In genomic region chr12:87556985-87557384, GRCh38 we compare ENCODE assay signal across 24 cellular contexts.
DNase-seq lines count a peak whose midpoint lies in the region; ATAC-seq and TF ChIP-seq lines count a peak whose summit lies in the region.
"Had no signal": no experiment of that assay in that cellular context is flagged by ENCODE, and none has a peak within 500 bp of the region (broad histone marks: within the 10 kb centered on the region; RNA-seq: fewer than 3 reads in every experiment).

No MANE protein-coding gene starts in this region.

- H4K8ac ChIP-seq in trophoblast cell (ENCODE audit: low read depth, low read length), result no peak overlapping the region

- H3K36me3 ChIP-seq in right lobe of liver (no peaks in the 10 kb centered on the region), trophoblast cell (ENCODE audit: control insufficient read depth in 1 of 2, insufficient read depth in 2 of 2, low read length in 2 of 2) (no peaks in the 10 kb centered on the region)
- H3K36me3 ChIP-seq: BE2C, BLaER1 had no signal

- H3K79me1 ChIP-seq in trophoblast cell (ENCODE audit: low read length), result no peaks in the 10 kb centered on the region

- no peak overlapping the region for H4K91ac ChIP-seq in trophoblast cell (ENCODE audit: low read depth, low read length)

- ATAC-seq in right lobe of liver (peak in 3 of 4 donors; percentile 18 to 53 (median 46)), HG02798 (IDR thresholded peaks at IDR 0.05; ENCODE audit: poor library complexity, unreplicated experiment) (no peak)
- ATAC-seq: GM12878 had no signal

- H2BK5ac ChIP-seq in trophoblast cell (ENCODE audit: low read depth, low read length, poor library complexity), result no peak overlapping the region

- no peaks in the 10 kb centered on the region for H3K9me3 ChIP-seq in right lobe of liver
- no peaks in the 10 kb centered on the region for H3K9me3 ChIP-seq in trophoblast cell (ENCODE audit: insufficient read depth, low read depth, low read length)
- H3K9me3 ChIP-seq: BE2C, BLaER1 had no signal

- no peak overlapping the region for H2AK5ac ChIP-seq in trophoblast cell (ENCODE audit: low read length)

- no peak overlapping the region for H3K14ac ChIP-seq in trophoblast cell (ENCODE audit: low read length)

- H3K4me2 ChIP-seq in trophoblast cell (ENCODE audit: low read length), result peak overlapping the region; percentile 16
- H3K4me2 ChIP-seq: BLaER1 had no signal

- no peak overlapping the region for H2AFZ ChIP-seq in trophoblast cell (ENCODE audit: insufficient read depth, low read length, poor library complexity)

- H2BK120ac ChIP-seq in trophoblast cell (ENCODE audit: insufficient read depth, low read length, poor library complexity), result no peak overlapping the region

- no peaks in the 10 kb centered on the region for H3K27me3 ChIP-seq in right lobe of liver
- H3K27me3 ChIP-seq in trophoblast cell (ENCODE audit: insufficient read depth, low read length), result no peaks in the 10 kb centered on the region
- H3K27me3 ChIP-seq: BE2C, BLaER1 had no signal

- no peak overlapping the region for H3K9ac ChIP-seq in trophoblast cell (ENCODE audit: low read length)
- H3K9ac ChIP-seq: BLaER1 had no signal

- DNase-seq in HT-29 (ENCODE audit: low spot score), result peak; percentile 5
- DNase-seq in OCI-M1 (lab: John Stamatoyannopoulos, UW), result peak; percentile 20
- DNase-seq in right lobe of liver, result no peak
- DNase-seq in trophoblast cell, result peak in 1 of 2 donors; percentile 23
- no peak for DNase-seq in NCI-H1694 treated with DMSO at 0.1 percent for 48 hours (lab: John Stamatoyannopoulos, UW)
- DNase-seq in cerebellar nuclear complex (lab: John Stamatoyannopoulos, UW), result no peak
- DNase-seq: 8988T; ACHN; BE2C; C1 segment of cervical spinal cord; CD4-positive, alpha-beta memory T cell; CD4-positive, CD25-positive, alpha-beta regulatory T cell; CD8-positive, alpha-beta memory T cell; COR-L47; DMS 273 treated with DMSO at 0.1 percent for 48 hours; DMS153; DMS53; DMS79; DND-41; EL; GDM1 had no signal

- no peak overlapping the region for H3K4ac ChIP-seq in trophoblast cell (ENCODE audit: low read depth, low read length)

- no peak for TF ChIP-seq POLR2A in right lobe of liver (IDR thresholded peaks at IDR 0.05)

- intact Hi-C loops in right lobe of liver (cut with DNase I), result no loop called here

- TF ChIP-seq CTCF in right lobe of liver (IDR thresholded peaks at IDR 0.05), result no peak

- H3K4me3 ChIP-seq in right lobe of liver (no peak overlapping the region), trophoblast cell (ENCODE audit: low read depth, low read length) (no peak overlapping the region)
- H3K4me3 ChIP-seq: BLaER1, GM12878 had no signal

- no peaks in the 10 kb centered on the region for H3K79me2 ChIP-seq in trophoblast cell (ENCODE audit: control insufficient read depth, insufficient read depth, low read length, poor library complexity)

- H3K27ac ChIP-seq in right lobe of liver (no peak overlapping the region), trophoblast cell (ENCODE audit: low read depth, low read length) (no peak overlapping the region)
- H3K27ac ChIP-seq: BLaER1 had no signal

- H3K4me1 ChIP-seq in right lobe of liver (peaks cover 0 to 5% (median 0%) of the 10 kb centered on the region in 4 donors), trophoblast cell (ENCODE audit: control insufficient read depth in 1 of 2, insufficient read depth in 2 of 2, low read length in 2 of 2) (no peaks in the 10 kb centered on the region)
- H3K4me1 ChIP-seq: BE2C, BLaER1 had no signal

- H4K12ac ChIP-seq in trophoblast cell (ENCODE audit: low read depth, low read length), result no peak overlapping the region

- WGBS in right lobe of liver (ENCODE audit: insufficient coverage, low coverage, low lambda C conversion rate, missing lambda C conversion rate), result 25% methylated on average over 5 of the region's 5 CpGs
- no CpG with 5 or more reads among the region's 5 CpGs for WGBS in trophoblast cell (ENCODE audit: extremely low coverage, insufficient coverage, insufficient read length)

- no peak overlapping the region for H2BK12ac ChIP-seq in trophoblast cell (ENCODE audit: low read length)

- no peak overlapping the region for H3K23ac ChIP-seq in trophoblast cell (ENCODE audit: low read length)

- no peak overlapping the region for H3K18ac ChIP-seq in trophoblast cell (ENCODE audit: low read length)

Comparison
In these comparisons a context has a peak if more than half of its experiments do, and no peak if none do; other contexts are left out.
1. DNase-seq: peak in HT-29 (single experiment) and OCI-M1 (single experiment); none in right lobe of liver (0 of 3), NCI-H1694 treated with DMSO at 0.1 percent for 48 hours (single experiment) and cerebellar nuclear complex (0 of 2).